ENCODE assay signal across 15 cellular contexts in genomic region chr7:69109131-69109740, GRCh38.
"Had no signal": no experiment of that assay in that cellular context is flagged by ENCODE, and none has a peak within 500 bp of the region (broad histone marks: within the 10 kb centered on the region; RNA-seq: fewer than 3 reads in every experiment).

No MANE protein-coding gene starts in this region.

- DNase-seq: activated CD4-positive, alpha-beta T cell treated with anti-CD3 and anti-CD28 coated beads for 4 hours; activated CD8-positive, alpha-beta memory T cell treated with anti-CD3 and anti-CD28 coated beads, Interleukin-2, amount 50 U/mL, for 48 hours; activated CD8-positive, alpha-beta T cell treated with anti-CD3 and anti-CD28 coated beads, Interleukin-2, amount 10 ng/mL, durations not matched to agents 7 days and 5 days; activated naive CD4-positive, alpha-beta T cell; activated naive CD8-positive, alpha-beta T cell treated with anti-CD3 and anti-CD28 coated beads, Interleukin-2, amount 50 U/mL, for 24 hours; effector CD4-positive, alpha-beta T cell; left ventricle myocardium superior; mesenchymal stem cell; occipital lobe; right lobe of liver; stimulated activated CD4-positive, alpha-beta T cell treated with anti-CD3 and anti-CD28 coated beads, Interleukin-2, amount 100 ng/mL, for 24 hours; stimulated activated naive CD4-positive, alpha-beta T cell; T-helper 9 cell; trophoblast cell had no signal

- ATAC-seq: activated CD8-positive, alpha-beta T cell treated with anti-CD3 and anti-CD28 coated beads, Interleukin-2, amount 10 ng/mL, durations not matched to agents 7 days and 5 days; activated naive CD8-positive, alpha-beta T cell treated with anti-CD3 and anti-CD28 coated beads, Interleukin-2, amount 50 U/mL, for 24 hours; gastroesophageal sphincter; left ventricle myocardium superior; right lobe of liver had no signal
